1 cellular context compared by ENCODE assay signal in the genomic region with DNA sequence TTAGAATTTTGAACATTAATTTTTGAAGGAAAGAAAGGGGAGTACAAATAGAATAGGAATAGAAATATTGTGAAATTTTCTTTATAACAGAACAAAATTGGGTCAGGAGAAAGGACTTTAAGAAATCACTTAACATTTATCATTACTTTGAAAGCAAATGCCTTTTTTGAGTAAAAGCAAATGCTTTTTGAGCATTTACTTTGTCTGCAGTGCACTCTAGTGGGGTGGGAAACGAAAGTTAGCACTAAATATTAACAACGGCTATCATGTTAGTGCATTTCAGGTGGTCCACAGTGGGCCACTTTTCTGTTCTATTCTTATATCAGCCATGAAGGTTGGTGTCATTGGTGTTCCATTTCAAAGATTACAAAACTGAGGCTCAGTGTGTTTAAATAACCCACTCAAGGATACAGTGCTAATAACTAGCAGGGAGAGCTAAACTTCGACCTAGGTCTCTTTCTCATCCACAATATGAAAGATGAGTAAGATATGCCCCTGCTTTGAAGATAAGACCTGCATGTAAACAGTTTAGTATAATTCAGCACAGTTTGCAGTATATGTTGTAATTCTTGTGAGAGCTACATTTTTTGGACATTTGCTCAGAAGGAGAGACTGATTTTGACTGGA.
TF ChIP-seq lines count a peak whose summit lies in the region.

No MANE protein-coding gene starts in this region.

TF ChIP-seq in HepG2, 621 proteins besides CTCF, POLR2A, EP300 and RAD21 (continued from another document and continues in another):
- TF ChIP-seq, protein P1, sequence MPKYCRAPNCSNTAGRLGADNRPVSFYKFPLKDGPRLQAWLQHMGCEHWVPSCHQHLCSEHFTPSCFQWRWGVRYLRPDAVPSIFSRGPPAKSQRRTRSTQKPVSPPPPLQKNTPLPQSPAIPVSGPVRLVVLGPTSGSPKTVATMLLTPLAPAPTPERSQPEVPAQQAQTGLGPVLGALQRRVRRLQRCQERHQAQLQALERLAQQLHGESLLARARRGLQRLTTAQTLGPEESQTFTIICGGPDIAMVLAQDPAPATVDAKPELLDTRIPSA (CRISPR knock-in tag; IDR thresholded peaks at IDR 0.05; ENCODE audit: borderline replicate concordance): no peak
- no peak for TF ChIP-seq ZNF101 (CRISPR knock-in tag; IDR thresholded peaks at IDR 0.05; ENCODE audit: borderline replicate concordance, low read depth)
- TF ChIP-seq, protein P2, sequence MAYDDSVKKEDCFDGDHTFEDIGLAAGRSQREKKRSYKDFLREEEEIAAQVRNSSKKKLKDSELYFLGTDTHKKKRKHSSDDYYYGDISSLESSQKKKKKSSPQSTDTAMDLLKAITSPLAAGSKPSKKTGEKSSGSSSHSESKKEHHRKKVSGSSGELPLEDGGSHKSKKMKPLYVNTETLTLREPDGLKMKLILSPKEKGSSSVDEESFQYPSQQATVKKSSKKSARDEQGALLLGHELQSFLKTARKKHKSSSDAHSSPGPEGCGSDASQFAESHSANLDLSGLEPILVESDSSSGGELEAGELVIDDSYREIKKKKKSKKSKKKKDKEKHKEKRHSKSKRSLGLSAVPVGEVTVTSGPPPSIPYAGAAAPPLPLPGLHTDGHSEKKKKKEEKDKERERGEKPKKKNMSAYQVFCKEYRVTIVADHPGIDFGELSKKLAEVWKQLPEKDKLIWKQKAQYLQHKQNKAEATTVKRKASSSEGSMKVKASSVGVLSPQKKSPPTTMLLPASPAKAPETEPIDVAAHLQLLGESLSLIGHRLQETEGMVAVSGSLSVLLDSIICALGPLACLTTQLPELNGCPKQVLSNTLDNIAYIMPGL (CRISPR knock-in tag; IDR thresholded peaks at IDR 0.05; ENCODE audit: borderline replicate concordance in 1 of 2, low read depth in 1 of 2): no peak
- TF ChIP-seq ZSCAN20 (CRISPR knock-in tag; IDR thresholded peaks at IDR 0.05; ENCODE audit: borderline replicate concordance): peak; percentile 70; the same call in 1 of the 2 replicates
- TF ChIP-seq, protein P3, sequence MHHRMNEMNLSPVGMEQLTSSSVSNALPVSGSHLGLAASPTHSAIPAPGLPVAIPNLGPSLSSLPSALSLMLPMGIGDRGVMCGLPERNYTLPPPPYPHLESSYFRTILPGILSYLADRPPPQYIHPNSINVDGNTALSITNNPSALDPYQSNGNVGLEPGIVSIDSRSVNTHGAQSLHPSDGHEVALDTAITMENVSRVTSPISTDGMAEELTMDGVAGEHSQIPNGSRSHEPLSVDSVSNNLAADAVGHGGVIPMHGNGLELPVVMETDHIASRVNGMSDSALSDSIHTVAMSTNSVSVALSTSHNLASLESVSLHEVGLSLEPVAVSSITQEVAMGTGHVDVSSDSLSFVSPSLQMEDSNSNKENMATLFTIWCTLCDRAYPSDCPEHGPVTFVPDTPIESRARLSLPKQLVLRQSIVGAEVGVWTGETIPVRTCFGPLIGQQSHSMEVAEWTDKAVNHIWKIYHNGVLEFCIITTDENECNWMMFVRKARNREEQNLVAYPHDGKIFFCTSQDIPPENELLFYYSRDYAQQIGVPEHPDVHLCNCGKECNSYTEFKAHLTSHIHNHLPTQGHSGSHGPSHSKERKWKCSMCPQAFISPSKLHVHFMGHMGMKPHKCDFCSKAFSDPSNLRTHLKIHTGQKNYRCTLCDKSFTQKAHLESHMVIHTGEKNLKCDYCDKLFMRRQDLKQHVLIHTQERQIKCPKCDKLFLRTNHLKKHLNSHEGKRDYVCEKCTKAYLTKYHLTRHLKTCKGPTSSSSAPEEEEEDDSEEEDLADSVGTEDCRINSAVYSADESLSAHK (CRISPR knock-in tag; IDR thresholded peaks at IDR 0.05; ENCODE audit: borderline replicate concordance): no peak
- TF ChIP-seq CREB1 (IDR thresholded peaks at IDR 0.05): no peak
- TF ChIP-seq CREB1 (CRISPR knock-in tag; IDR thresholded peaks at IDR 0.05): 0 out of 2 replicates have a peak, but pooled peaks have one; percentile 44
- no peak for TF ChIP-seq GLMP (CRISPR knock-in tag; IDR thresholded peaks at IDR 0.05; ENCODE audit: borderline replicate concordance)
- TF ChIP-seq, protein P4, sequence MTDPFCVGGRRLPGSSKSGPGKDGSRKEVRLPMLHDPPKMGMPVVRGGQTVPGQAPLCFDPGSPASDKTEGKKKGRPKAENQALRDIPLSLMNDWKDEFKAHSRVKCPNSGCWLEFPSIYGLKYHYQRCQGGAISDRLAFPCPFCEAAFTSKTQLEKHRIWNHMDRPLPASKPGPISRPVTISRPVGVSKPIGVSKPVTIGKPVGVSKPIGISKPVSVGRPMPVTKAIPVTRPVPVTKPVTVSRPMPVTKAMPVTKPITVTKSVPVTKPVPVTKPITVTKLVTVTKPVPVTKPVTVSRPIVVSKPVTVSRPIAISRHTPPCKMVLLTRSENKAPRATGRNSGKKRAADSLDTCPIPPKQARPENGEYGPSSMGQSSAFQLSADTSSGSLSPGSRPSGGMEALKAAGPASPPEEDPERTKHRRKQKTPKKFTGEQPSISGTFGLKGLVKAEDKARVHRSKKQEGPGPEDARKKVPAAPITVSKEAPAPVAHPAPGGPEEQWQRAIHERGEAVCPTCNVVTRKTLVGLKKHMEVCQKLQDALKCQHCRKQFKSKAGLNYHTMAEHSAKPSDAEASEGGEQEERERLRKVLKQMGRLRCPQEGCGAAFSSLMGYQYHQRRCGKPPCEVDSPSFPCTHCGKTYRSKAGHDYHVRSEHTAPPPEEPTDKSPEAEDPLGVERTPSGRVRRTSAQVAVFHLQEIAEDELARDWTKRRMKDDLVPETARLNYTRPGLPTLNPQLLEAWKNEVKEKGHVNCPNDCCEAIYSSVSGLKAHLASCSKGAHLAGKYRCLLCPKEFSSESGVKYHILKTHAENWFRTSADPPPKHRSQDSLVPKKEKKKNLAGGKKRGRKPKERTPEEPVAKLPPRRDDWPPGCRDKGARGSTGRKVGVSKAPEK (CRISPR knock-in tag; IDR thresholded peaks at IDR 0.05; ENCODE audit: borderline replicate concordance): no peak
- peak; percentile 24; the same call in 1 of the 2 replicates for TF ChIP-seq SOX5 (CRISPR knock-in tag; IDR thresholded peaks at IDR 0.05; ENCODE audit: borderline replicate concordance)
- peak; percentile 53; the same call in 1 of the 2 replicates for TF ChIP-seq ZKSCAN8 (CRISPR knock-in tag; IDR thresholded peaks at IDR 0.05; ENCODE audit: borderline replicate concordance)
- peak; percentile 29; the same call in 1 of the 2 replicates for TF ChIP-seq NCOA2 (CRISPR knock-in tag; IDR thresholded peaks at IDR 0.05)
- TF ChIP-seq ZNF501 (CRISPR knock-in tag; IDR thresholded peaks at IDR 0.05): no peak
- TF ChIP-seq, protein P5, sequence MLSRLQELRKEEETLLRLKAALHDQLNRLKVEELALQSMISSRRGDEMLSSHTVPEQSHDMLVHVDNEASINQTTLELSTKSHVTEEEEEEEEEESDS (CRISPR knock-in tag; IDR thresholded peaks at IDR 0.05; ENCODE audit: borderline replicate concordance): 0 out of 2 replicates have a peak, but pooled peaks have one; percentile 50
- TF ChIP-seq, protein P6, sequence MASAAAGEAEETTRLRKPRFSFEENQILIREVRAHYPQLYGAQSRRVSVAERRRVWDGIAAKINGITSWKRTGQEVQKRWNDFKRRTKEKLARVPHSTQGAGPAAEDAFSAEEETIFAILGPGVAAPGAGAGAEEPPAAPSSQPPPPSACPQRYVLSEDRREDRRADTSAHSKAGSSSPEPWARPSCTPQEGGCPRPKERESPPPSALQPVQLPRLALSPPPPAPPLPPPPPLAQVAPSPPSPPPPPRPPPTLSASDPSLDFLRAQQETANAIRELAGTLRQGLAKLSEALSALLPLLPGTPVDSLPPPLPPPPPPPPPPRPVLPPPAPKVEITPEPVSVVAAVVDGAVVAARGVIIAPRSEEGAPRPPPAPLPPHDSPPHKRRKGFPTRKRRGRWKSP (CRISPR knock-in tag; IDR thresholded peaks at IDR 0.05): no peak
- TF ChIP-seq NFAT5 (CRISPR knock-in tag; IDR thresholded peaks at IDR 0.05): no peak
- peak; percentile 80 for TF ChIP-seq ZMYM2 (CRISPR knock-in tag; IDR thresholded peaks at IDR 0.05)
- peak; percentile 53 for TF ChIP-seq TCF7 (IDR thresholded peaks at IDR 0.05; ENCODE audit: low read depth)
- TF ChIP-seq ATF1 (CRISPR knock-in tag; IDR thresholded peaks at IDR 0.05): no peak
- TF ChIP-seq KMT2B (CRISPR knock-in tag; IDR thresholded peaks at IDR 0.05): no peak
- TF ChIP-seq, protein P7, sequence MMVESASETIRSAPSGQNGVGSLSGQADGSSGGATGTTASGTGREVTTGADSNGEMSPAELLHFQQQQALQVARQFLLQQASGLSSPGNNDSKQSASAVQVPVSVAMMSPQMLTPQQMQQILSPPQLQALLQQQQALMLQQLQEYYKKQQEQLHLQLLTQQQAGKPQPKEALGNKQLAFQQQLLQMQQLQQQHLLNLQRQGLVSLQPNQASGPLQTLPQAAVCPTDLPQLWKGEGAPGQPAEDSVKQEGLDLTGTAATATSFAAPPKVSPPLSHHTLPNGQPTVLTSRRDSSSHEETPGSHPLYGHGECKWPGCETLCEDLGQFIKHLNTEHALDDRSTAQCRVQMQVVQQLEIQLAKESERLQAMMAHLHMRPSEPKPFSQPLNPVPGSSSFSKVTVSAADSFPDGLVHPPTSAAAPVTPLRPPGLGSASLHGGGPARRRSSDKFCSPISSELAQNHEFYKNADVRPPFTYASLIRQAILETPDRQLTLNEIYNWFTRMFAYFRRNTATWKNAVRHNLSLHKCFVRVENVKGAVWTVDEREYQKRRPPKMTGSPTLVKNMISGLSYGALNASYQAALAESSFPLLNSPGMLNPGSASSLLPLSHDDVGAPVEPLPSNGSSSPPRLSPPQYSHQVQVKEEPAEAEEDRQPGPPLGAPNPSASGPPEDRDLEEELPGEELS (CRISPR knock-in tag; IDR thresholded peaks at IDR 0.05): peak; percentile 56; the same call in 1 of the 2 replicates
- TF ChIP-seq PHF5A (CRISPR knock-in tag; IDR thresholded peaks at IDR 0.05; ENCODE audit: low read depth, unreplicated experiment): no peak
- no peak for TF ChIP-seq ZNF672 (CRISPR knock-in tag; IDR thresholded peaks at IDR 0.05)
- TF ChIP-seq, protein P8, sequence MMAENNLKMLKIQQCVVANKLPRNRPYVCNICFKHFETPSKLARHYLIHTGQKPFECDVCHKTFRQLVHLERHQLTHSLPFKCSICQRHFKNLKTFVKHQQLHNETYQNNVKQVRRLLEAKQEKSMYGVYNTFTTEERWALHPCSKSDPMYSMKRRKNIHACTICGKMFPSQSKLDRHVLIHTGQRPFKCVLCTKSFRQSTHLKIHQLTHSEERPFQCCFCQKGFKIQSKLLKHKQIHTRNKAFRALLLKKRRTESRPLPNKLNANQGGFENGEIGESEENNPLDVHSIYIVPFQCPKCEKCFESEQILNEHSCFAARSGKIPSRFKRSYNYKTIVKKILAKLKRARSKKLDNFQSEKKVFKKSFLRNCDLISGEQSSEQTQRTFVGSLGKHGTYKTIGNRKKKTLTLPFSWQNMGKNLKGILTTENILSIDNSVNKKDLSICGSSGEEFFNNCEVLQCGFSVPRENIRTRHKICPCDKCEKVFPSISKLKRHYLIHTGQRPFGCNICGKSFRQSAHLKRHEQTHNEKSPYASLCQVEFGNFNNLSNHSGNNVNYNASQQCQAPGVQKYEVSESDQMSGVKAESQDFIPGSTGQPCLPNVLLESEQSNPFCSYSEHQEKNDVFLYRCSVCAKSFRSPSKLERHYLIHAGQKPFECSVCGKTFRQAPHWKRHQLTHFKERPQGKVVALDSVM (CRISPR knock-in tag; IDR thresholded peaks at IDR 0.05): no peak
- 0 out of 2 replicates have a peak, but pooled peaks have one; percentile 29 for TF ChIP-seq TARDBP (CRISPR knock-in tag; IDR thresholded peaks at IDR 0.05)
- 0 out of 2 replicates have a peak, but pooled peaks have one; percentile 20 for TF ChIP-seq ADNP (CRISPR knock-in tag; IDR thresholded peaks at IDR 0.05)
- TF ChIP-seq NR2F2 (IDR thresholded peaks at IDR 0.05; ENCODE audit: borderline replicate concordance, low read depth): 0 out of 2 replicates have a peak, but pooled peaks have one; percentile 39
- no peak for TF ChIP-seq POGK (CRISPR knock-in tag; conservative IDR thresholded peaks at IDR 0.05)
